In the genomic region with DNA sequence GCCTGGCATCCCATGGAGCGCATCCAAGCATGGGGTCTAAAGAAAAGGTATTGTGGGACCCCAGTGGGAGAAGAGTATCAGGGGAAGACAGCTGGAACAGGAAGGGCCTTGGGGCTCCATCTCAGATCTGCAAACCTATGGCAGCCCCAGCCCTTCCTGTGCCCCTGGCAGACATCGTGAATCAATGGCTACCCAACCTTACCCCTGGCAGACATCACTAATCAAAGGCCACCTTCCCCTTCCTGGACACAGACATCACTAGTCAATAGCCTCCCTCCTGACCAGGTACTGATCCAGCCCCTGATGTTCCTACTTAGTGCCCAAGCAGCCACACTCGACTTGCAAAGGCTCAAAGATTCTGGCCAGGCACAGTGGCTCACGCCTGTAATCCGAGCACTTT, we compare ENCODE assay signal across 30 cellular contexts. TPM values are rescaled to one million over a fixed set of nuclear protein-coding genes. Genes with fewer than 3 reads are reported as not detected.
"Had no signal": no experiment of that assay in that cellular context is flagged by ENCODE, and none has a peak within 500 bp of the region (broad histone marks: within the 10 kb centered on the region; RNA-seq: fewer than 3 reads in every experiment).

No MANE protein-coding gene starts in this region.

- H3K36me3 ChIP-seq: colonic mucosa, esophagus squamous epithelium, gastrocnemius medialis, gastroesophageal sphincter, heart right ventricle had no signal

- H3K9me3 ChIP-seq: colonic mucosa, esophagus muscularis mucosa, esophagus squamous epithelium, gastrocnemius medialis, gastroesophageal sphincter, heart left ventricle, heart right ventricle had no signal

- FAIRE-seq: colon, endometrium, endothelial cell of umbilical vein, frontal cortex had no signal

- H3K4me3 Mint-ChIP-seq: dendritic cell treated with granulocyte-macrophage colony-stimulating factor and Interleukin-4, amounts not matched to agents 40 ng/mL and 50 ng/mL, for 4 days; effector memory CD8-positive, alpha-beta T cell; endodermal cell had no signal

- H3K4me1 Mint-ChIP-seq: endodermal cell had no signal

- H3K27ac Mint-ChIP-seq: dendritic cell treated with granulocyte-macrophage colony-stimulating factor and Interleukin-4, amounts not matched to agents 40 ng/mL and 50 ng/mL, for 4 days; effector memory CD8-positive, alpha-beta T cell; endodermal cell had no signal

- H3K27me3 ChIP-seq: colonic mucosa, foreskin keratinocyte, gastrocnemius medialis, heart left ventricle, heart right ventricle had no signal

- H3K9me3 Mint-ChIP-seq: dendritic cell treated with granulocyte-macrophage colony-stimulating factor and Interleukin-4, amounts not matched to agents 40 ng/mL and 50 ng/mL, for 4 days; effector memory CD8-positive, alpha-beta T cell; endodermal cell had no signal

- H3K4me3 ChIP-seq: colonic mucosa, coronary artery, dorsolateral prefrontal cortex, esophagus muscularis mucosa, esophagus squamous epithelium, gastrocnemius medialis, gastroesophageal sphincter, heart left ventricle, heart right ventricle had no signal

- DNase-seq: colonic mucosa; cortex of kidney; dermis blood vessel endothelial cell; dorsolateral prefrontal cortex; effector CD4-positive, alpha-beta T cell; effector CD8-positive, alpha-beta T cell; effector memory CD4-positive, alpha-beta T cell; effector memory CD8-positive, alpha-beta T cell; endodermal cell; erythroblast; esophagus squamous epithelium; foreskin fibroblast; foreskin keratinocyte; foreskin melanocyte; gastrocnemius medialis; glutamatergic neuron; head of caudate nucleus; heart left ventricle; heart right ventricle had no signal

- H3K4me1 ChIP-seq: colonic mucosa, esophagus muscularis mucosa, foreskin keratinocyte, gastrocnemius medialis, gastroesophageal sphincter had no signal

- ATAC-seq: effector memory CD8-positive, alpha-beta T cell; esophagus mucosa; foreskin keratinocyte; gastrocnemius medialis; gastroesophageal sphincter; heart left ventricle; heart right ventricle had no signal

- H3K27me3 Mint-ChIP-seq: effector memory CD8-positive, alpha-beta T cell had no signal

- H3K27ac ChIP-seq: colonic mucosa, coronary artery, dorsolateral prefrontal cortex, epithelial cell of prostate, esophagus muscularis mucosa, esophagus squamous epithelium, foreskin keratinocyte, gastrocnemius medialis, gastroesophageal sphincter, heart left ventricle, heart right ventricle had no signal

RNA-seq across cellular contexts. Expression of a gene that starts 15.8 kb away (rescaled TPM):
- total RNA-seq: endodermal cell, epithelial cell of proximal tubule, foreskin keratinocyte had no signal
- polyA plus RNA-seq: foreskin keratinocyte had no signal
